ENCODE assay signal across 26 cellular contexts in the genomic region with DNA sequence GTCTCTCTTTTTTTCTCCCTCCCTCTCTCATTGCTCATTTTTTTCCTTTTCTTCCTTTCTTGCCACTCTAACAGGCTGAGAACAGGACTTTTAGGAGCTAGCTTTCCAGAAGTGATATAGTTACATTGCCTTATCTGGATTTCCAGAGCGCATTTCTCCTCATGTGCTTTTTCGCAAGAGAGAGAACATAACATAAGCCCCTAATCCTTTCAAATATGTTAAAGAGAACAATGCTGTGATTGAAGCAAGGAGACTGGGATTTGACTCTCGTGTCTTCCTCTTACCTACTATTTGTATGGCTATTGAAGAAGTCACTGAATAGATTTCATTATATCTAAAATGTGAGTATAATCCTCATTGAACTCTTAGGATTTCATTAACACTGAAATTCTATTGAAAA.
"Had no signal": no experiment of that assay in that cellular context is flagged by ENCODE, and none has a peak within 500 bp of the region (broad histone marks: within the 10 kb centered on the region; RNA-seq: fewer than 3 reads in every experiment).

No MANE protein-coding gene starts in this region.

- H3K4me1 Mint-ChIP-seq: activated B cell treated with CpG ODN at 0.5 μM for 24 hours; activated CD4-positive, alpha-beta memory T cell treated with anti-CD3 and anti-CD28 coated beads, Interleukin-2, amount 10 ng/mL, durations not matched to agents 7 days and 5 days; activated CD4-positive, alpha-beta T cell treated with anti-CD3 and anti-CD28 coated beads, Interleukin-2, amount 10 ng/mL, durations not matched to agents 7 days and 5 days; activated naive CD4-positive, alpha-beta T cell treated with anti-CD3 and anti-CD28 coated beads, Interleukin-2, amount 10 ng/mL, durations not matched to agents 7 days and 5 days; activated naive CD8-positive, alpha-beta T cell treated with anti-CD3 and anti-CD28 coated beads for 36 hours; activated T-helper 17 cell treated with anti-CD3 and anti-CD28 coated beads, Interleukin-2, amount 50 U/mL, for 72 hours had no signal

- H3K9ac ChIP-seq: KMS-11 had no signal

- H3K27ac ChIP-seq: adrenal gland, KMS-11 had no signal

- H3K4me1 ChIP-seq: adrenal gland had no signal

- H3K4me3 ChIP-seq: adrenal gland, MG63 had no signal

- H3K27ac Mint-ChIP-seq: activated B cell treated with CpG ODN at 0.5 μM for 24 hours; activated CD4-positive, alpha-beta memory T cell treated with anti-CD3 and anti-CD28 coated beads, Interleukin-2, amount 10 ng/mL, durations not matched to agents 7 days and 5 days; activated CD4-positive, alpha-beta T cell treated with anti-CD3 and anti-CD28 coated beads, Interleukin-2, amount 10 ng/mL, durations not matched to agents 7 days and 5 days; activated naive CD4-positive, alpha-beta T cell treated with anti-CD3 and anti-CD28 coated beads, Interleukin-2, amount 10 ng/mL, durations not matched to agents 7 days and 5 days; activated naive CD8-positive, alpha-beta T cell treated with anti-CD3 and anti-CD28 coated beads for 36 hours; activated T-helper 17 cell treated with anti-CD3 and anti-CD28 coated beads, Interleukin-2, amount 50 U/mL, for 72 hours; T-helper 17 cell had no signal

- H3K4me3 Mint-ChIP-seq: activated B cell treated with CpG ODN at 0.5 μM for 24 hours; activated CD4-positive, alpha-beta memory T cell treated with anti-CD3 and anti-CD28 coated beads, Interleukin-2, amount 10 ng/mL, durations not matched to agents 7 days and 5 days; activated CD4-positive, alpha-beta T cell treated with anti-CD3 and anti-CD28 coated beads, Interleukin-2, amount 10 ng/mL, durations not matched to agents 7 days and 5 days; activated naive CD4-positive, alpha-beta T cell treated with anti-CD3 and anti-CD28 coated beads, Interleukin-2, amount 10 ng/mL, durations not matched to agents 7 days and 5 days; activated naive CD8-positive, alpha-beta T cell treated with anti-CD3 and anti-CD28 coated beads for 36 hours; activated T-helper 17 cell treated with anti-CD3 and anti-CD28 coated beads, Interleukin-2, amount 50 U/mL, for 72 hours; T-helper 17 cell had no signal

- ATAC-seq: activated T-helper 17 cell treated with anti-CD3 and anti-CD28 coated beads, Interleukin-2, amount 50 U/mL, for 72 hours; T-helper 17 cell had no signal

- H3K27me3 Mint-ChIP-seq: activated naive CD4-positive, alpha-beta T cell treated with anti-CD3 and anti-CD28 coated beads, Interleukin-2, amount 10 ng/mL, durations not matched to agents 7 days and 5 days had no signal

- H3K9me3 Mint-ChIP-seq: activated B cell treated with CpG ODN at 0.5 μM for 24 hours; activated CD4-positive, alpha-beta memory T cell treated with anti-CD3 and anti-CD28 coated beads, Interleukin-2, amount 10 ng/mL, durations not matched to agents 7 days and 5 days; activated CD4-positive, alpha-beta T cell treated with anti-CD3 and anti-CD28 coated beads, Interleukin-2, amount 10 ng/mL, durations not matched to agents 7 days and 5 days; activated naive CD4-positive, alpha-beta T cell treated with anti-CD3 and anti-CD28 coated beads, Interleukin-2, amount 10 ng/mL, durations not matched to agents 7 days and 5 days; activated naive CD8-positive, alpha-beta T cell treated with anti-CD3 and anti-CD28 coated beads for 36 hours; activated T-helper 17 cell treated with anti-CD3 and anti-CD28 coated beads, Interleukin-2, amount 50 U/mL, for 72 hours had no signal

- DNase-seq: activated B cell treated with CpG ODN at 0.5 μM for 24 hours; activated CD4-positive, alpha-beta memory T cell treated with anti-CD3 and anti-CD28 coated beads, Interleukin-2, amount 10 ng/mL, durations not matched to agents 7 days and 5 days; activated CD4-positive, alpha-beta T cell treated with anti-CD3 and anti-CD28 coated beads for 1 hour; activated CD4-positive, alpha-beta T cell treated with anti-CD3 and anti-CD28 coated beads, Interleukin-2, amount 10 ng/mL, durations not matched to agents 7 days and 5 days; activated gamma-delta T cell; activated naive CD4-positive, alpha-beta T cell treated with anti-CD3 and anti-CD28 coated beads, Interleukin-2, amount 10 ng/mL, durations not matched to agents 7 days and 5 days; activated naive CD8-positive, alpha-beta T cell treated with anti-CD3 and anti-CD28 coated beads for 36 hours; activated T-cell treated with anti-CD3 and anti-CD28 coated beads for 4 hours; activated T-cell treated with anti-CD3 and anti-CD28 coated beads, Interleukin-2, amount 50 U/mL, for 48 hours; adrenal gland; aorta; central memory CD4-positive, alpha-beta T cell; MG63; MV-4-11; NCI-H1092 treated with DMSO at 0.1 percent for 48 hours; NCI-H1417 treated with DMSO at 0.1 percent for 48 hours; NCI-H1694; NCI-H2081; NCI-H446; NCI-H524; NCI-H748 treated with DMSO at 0.1 percent for 48 hours; SHP77; T-helper 17 cell; T-helper 9 cell had no signal

- H3K4me2 ChIP-seq: KMS-11 had no signal

- H3K36me3 ChIP-seq: adrenal gland, MG63 had no signal

- H3K36me3 Mint-ChIP-seq: activated naive CD4-positive, alpha-beta T cell treated with anti-CD3 and anti-CD28 coated beads, Interleukin-2, amount 10 ng/mL, durations not matched to agents 7 days and 5 days; activated naive CD8-positive, alpha-beta T cell treated with anti-CD3 and anti-CD28 coated beads for 36 hours had no signal

- H3K9me3 ChIP-seq: adrenal gland, MG63 had no signal

- H3K27me3 ChIP-seq: adrenal gland, MG63 had no signal
